1 cellular context compared by ENCODE assay signal in genomic region chr11:116786360-116786759, GRCh38.
TF ChIP-seq lines count a peak whose summit lies in the region.

No MANE protein-coding gene starts in this region.

TF ChIP-seq in HepG2, 621 proteins besides CTCF, POLR2A, EP300 and RAD21:
- TF ChIP-seq PRDM10 (CRISPR knock-in tag; IDR thresholded peaks at IDR 0.05; ENCODE audit: low read depth) (no peak), YEATS4 (CRISPR knock-in tag; IDR thresholded peaks at IDR 0.05; ENCODE audit: borderline replicate concordance) (no peak), ZNF225 (CRISPR knock-in tag; IDR thresholded peaks at IDR 0.05) (no peak), SNRNP70 (IDR thresholded peaks at IDR 0.05; ENCODE audit: low read depth, low read length) (no peak), ZNF34 (CRISPR knock-in tag; IDR thresholded peaks at IDR 0.05; ENCODE audit: borderline replicate concordance) (no peak), ZBTB40 (IDR thresholded peaks at IDR 0.05) (no peak), ZBTB40 (CRISPR knock-in tag; IDR thresholded peaks at IDR 0.05) (no peak), ZBTB34 (CRISPR knock-in tag; IDR thresholded peaks at IDR 0.05) (no peak), ZNF296 (CRISPR knock-in tag; conservative IDR thresholded peaks at IDR 0.05) (no peak), RELA (CRISPR knock-in tag; IDR thresholded peaks at IDR 0.05) (no peak), ZNF160 (CRISPR knock-in tag; IDR thresholded peaks at IDR 0.05) (no peak), DPF2 (CRISPR knock-in tag; IDR thresholded peaks at IDR 0.05; ENCODE audit: borderline replicate concordance, low read depth) (no peak), FOSL1 (CRISPR knock-in tag; IDR thresholded peaks at IDR 0.05; ENCODE audit: borderline replicate concordance) (no peak), ZNF792 (CRISPR knock-in tag; IDR thresholded peaks at IDR 0.05) (no peak)
- TF ChIP-seq, protein P1, sequence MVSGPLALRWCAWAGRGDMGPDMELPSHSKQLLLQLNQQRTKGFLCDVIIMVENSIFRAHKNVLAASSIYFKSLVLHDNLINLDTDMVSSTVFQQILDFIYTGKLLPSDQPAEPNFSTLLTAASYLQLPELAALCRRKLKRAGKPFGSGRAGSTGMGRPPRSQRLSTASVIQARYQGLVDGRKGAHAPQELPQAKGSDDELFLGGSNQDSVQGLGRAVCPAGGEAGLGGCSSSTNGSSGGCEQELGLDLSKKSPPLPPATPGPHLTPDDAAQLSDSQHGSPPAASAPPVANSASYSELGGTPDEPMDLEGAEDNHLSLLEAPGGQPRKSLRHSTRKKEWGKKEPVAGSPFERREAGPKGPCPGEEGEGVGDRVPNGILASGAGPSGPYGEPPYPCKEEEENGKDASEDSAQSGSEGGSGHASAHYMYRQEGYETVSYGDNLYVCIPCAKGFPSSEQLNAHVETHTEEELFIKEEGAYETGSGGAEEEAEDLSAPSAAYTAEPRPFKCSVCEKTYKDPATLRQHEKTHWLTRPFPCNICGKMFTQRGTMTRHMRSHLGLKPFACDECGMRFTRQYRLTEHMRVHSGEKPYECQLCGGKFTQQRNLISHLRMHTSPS (CRISPR knock-in tag; IDR thresholded peaks at IDR 0.05; ENCODE audit: low read depth) = no peak
- TF ChIP-seq, protein P2, sequence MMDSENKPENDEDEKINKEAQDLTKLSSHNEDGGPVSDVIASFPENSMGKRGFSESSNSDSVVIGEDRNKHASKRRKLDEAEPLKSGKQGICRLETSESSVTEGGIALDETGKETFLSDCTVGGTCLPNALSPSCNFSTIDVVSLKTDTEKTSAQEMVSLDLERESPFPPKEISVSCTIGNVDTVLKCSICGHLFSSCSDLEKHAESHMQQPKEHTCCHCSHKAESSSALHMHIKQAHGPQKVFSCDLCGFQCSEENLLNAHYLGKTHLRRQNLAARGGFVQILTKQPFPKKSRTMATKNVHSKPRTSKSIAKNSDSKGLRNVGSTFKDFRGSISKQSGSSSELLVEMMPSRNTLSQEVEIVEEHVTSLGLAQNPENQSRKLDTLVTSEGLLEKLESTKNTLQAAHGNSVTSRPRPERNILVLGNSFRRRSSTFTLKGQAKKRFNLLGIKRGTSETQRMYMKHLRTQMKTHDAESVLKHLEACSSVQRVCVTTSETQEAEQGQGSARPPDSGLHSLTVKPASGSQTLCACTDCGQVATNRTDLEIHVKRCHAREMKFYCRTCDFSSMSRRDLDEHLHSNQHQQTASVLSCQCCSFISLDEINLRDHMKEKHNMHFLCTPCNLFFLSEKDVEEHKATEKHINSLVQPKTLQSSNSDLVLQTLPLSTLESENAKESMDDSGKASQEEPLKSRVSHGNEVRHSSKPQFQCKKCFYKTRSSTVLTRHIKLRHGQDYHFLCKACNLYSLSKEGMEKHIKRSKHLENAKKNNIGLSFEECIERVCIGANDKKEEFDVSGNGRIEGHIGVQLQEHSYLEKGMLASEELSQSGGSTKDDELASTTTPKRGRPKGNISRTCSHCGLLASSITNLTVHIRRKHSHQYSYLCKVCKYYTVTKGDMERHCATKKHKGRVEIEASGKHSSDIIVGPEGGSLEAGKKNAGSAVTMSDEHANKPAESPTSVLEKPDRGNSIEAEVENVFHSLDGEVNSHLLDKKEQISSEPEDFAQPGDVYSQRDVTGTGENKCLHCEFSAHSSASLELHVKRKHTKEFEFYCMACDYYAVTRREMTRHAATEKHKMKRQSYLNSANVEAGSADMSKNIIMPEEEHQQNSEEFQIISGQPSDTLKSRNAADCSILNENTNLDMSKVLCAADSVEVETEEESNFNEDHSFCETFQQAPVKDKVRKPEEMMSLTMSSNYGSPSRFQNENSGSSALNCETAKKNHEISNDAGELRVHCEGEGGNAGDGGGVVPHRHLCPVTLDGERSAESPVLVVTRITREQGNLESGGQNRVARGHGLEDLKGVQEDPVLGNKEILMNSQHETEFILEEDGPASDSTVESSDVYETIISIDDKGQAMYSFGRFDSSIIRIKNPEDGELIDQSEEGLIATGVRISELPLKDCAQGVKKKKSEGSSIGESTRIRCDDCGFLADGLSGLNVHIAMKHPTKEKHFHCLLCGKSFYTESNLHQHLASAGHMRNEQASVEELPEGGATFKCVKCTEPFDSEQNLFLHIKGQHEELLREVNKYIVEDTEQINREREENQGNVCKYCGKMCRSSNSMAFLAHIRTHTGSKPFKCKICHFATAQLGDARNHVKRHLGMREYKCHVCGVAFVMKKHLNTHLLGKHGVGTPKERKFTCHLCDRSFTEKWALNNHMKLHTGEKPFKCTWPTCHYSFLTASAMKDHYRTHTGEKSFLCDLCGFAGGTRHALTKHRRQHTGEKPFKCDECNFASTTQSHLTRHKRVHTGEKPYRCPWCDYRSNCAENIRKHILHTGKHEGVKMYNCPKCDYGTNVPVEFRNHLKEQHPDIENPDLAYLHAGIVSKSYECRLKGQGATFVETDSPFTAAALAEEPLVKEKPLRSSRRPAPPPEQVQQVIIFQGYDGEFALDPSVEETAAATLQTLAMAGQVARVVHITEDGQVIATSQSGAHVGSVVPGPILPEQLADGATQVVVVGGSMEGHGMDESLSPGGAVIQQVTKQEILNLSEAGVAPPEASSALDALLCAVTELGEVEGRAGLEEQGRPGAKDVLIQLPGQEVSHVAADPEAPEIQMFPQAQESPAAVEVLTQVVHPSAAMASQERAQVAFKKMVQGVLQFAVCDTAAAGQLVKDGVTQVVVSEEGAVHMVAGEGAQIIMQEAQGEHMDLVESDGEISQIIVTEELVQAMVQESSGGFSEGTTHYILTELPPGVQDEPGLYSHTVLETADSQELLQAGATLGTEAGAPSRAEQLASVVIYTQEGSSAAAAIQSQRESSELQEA (CRISPR knock-in tag; IDR thresholded peaks at IDR 0.05; ENCODE audit: not compliant biosample characterization) = no peak
TF ChIP-seq in HepG2: peak in this region for 0.
